Comparison of ENCODE assay signal across 9 cellular contexts in the genomic region with DNA sequence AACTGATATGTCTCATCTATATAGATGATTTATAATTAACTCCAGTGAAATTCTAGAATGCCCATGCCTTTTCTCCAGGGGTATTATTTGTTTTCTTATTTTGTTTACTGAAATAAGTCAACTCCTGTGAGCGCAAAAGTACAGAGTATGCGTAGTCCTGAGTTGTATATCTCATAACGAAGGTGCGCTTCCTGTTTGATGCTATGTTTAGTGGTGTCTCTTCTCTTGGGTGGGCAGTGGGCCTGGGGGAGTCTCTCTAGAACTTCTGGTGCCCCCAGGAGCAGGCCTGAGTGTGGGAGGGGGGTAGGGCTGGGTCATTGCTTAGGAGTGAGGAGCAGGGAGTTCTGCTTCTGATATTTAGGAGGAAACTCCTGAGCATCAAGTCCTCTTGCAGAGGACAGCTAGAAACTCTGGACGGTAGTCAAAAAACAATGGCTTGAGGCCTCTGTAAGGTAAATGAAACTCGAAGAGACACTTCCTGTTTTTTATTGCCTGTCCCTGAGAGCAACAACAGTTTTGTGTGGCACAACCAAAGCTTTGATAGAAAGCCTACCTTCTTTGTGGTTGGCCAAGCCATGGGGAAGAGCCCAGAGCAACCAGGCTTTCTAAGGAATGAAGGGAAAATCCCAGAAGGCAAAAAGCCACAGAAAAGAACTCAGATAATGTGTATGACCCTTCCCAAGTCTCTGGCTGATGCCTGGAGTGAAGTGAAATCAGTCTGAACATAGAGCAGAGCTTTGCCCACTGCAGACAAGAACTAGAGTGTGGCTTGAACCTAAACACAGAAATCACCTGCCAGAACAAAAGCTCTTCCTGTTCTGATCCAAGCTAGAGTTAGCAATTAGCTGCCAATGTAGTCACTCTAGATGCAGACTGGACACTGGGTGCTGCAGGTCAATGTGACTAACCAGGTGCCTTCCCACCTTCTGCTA. TPM values are rescaled to one million over a fixed set of nuclear protein-coding genes. Genes with fewer than 3 reads are reported as not detected.
A peak's percentile ranks its signal among the peaks of the same experiment; 100 is the strongest.
DNase-seq lines count a peak whose midpoint lies in the region; ATAC-seq and TF ChIP-seq lines count a peak whose summit lies in the region.
"Had no signal": no experiment of that assay in that cellular context is flagged by ENCODE, and none has a peak within 500 bp of the region (broad histone marks: within the 10 kb centered on the region; RNA-seq: fewer than 3 reads in every experiment).

No MANE protein-coding gene starts in this region.

- H3K4me3 ChIP-seq in GM12865 (ENCODE audit: low read depth, low read length): no peak overlapping the region
- H3K4me3 ChIP-seq in ascending aorta: no peak overlapping the region
- H3K4me3 ChIP-seq in MG63: no peak overlapping the region
- H3K4me3 ChIP-seq: dorsolateral prefrontal cortex had no signal

- H3K27me3 Mint-ChIP-seq in activated naive CD8-positive, alpha-beta T cell treated with anti-CD3 and anti-CD28 coated beads, Interleukin-2, amount 50 U/mL, for 24 hours: no peaks in the 10 kb centered on the region

- ATAC-seq in HG03571 (IDR thresholded peaks at IDR 0.05; ENCODE audit: unreplicated experiment): peak; percentile 47
- ATAC-seq in activated naive CD8-positive, alpha-beta T cell treated with anti-CD3 and anti-CD28 coated beads, Interleukin-2, amount 50 U/mL, for 24 hours: no peak

- no peaks in the 10 kb centered on the region for H3K36me3 ChIP-seq in ascending aorta
- no peaks in the 10 kb centered on the region for H3K36me3 ChIP-seq in MG63

- DNase-seq in GM12865 (ENCODE audit: low read depth) (peak; percentile 72), GM20000 (ENCODE audit: low spot score) (peak; percentile 61), ascending aorta (ENCODE audit: low spot score in 2 of 2) (no peak), GOT3 (lab: John Stamatoyannopoulos, UW) (no peak), DMS114 treated with DMSO at 0.1 percent for 48 hours (lab: John Stamatoyannopoulos, UW; ENCODE audit: unreplicated experiment) (no peak), MG63 (no peak)
- no peak for DNase-seq in activated naive CD8-positive, alpha-beta T cell treated with anti-CD3 and anti-CD28 coated beads, Interleukin-2, amount 50 U/mL, for 24 hours
- DNase-seq: dorsolateral prefrontal cortex had no signal

- H3K27me3 ChIP-seq in ascending aorta (no peaks in the 10 kb centered on the region), MG63 (no peaks in the 10 kb centered on the region)
- H3K27me3 ChIP-seq: dorsolateral prefrontal cortex had no signal

- peaks cover 5% of the 10 kb centered on the region for H3K9me3 Mint-ChIP-seq in activated naive CD8-positive, alpha-beta T cell treated with anti-CD3 and anti-CD28 coated beads, Interleukin-2, amount 50 U/mL, for 24 hours

- peaks cover 19% of the 10 kb centered on the region for H3K36me3 Mint-ChIP-seq in activated naive CD8-positive, alpha-beta T cell treated with anti-CD3 and anti-CD28 coated beads, Interleukin-2, amount 50 U/mL, for 24 hours (ENCODE audit: low read depth)

- no peak for TF ChIP-seq CTCF in GM12865 (IDR thresholded peaks at IDR 0.05; ENCODE audit: insufficient read depth, low read depth, low read length, missing control alignments)
- TF ChIP-seq CTCF in GM20000 (IDR thresholded peaks at IDR 0.05; ENCODE audit: extremely low read depth, missing control alignments): no peak
- no peak for TF ChIP-seq CTCF in ascending aorta (IDR thresholded peaks at IDR 0.05)

- H3K4me1 Mint-ChIP-seq in activated naive CD8-positive, alpha-beta T cell treated with anti-CD3 and anti-CD28 coated beads, Interleukin-2, amount 50 U/mL, for 24 hours: peaks cover 52% of the 10 kb centered on the region

- H3K9me3 ChIP-seq in ascending aorta (peaks cover 0 to 6% of the 10 kb centered on the region in 2 donors), MG63 (peaks cover 2% of the 10 kb centered on the region; the same call in 1 of the 2 replicates)

- peak overlapping the region; percentile 90 for H3K27ac Mint-ChIP-seq in activated naive CD8-positive, alpha-beta T cell treated with anti-CD3 and anti-CD28 coated beads, Interleukin-2, amount 50 U/mL, for 24 hours

- no peak overlapping the region for H3K27ac ChIP-seq in ascending aorta
- H3K27ac ChIP-seq: dorsolateral prefrontal cortex had no signal

- intact Hi-C loops in ascending aorta (cut with DNase I): no loop called here

- no peaks in the 10 kb centered on the region for H3K4me1 ChIP-seq in ascending aorta

- H3K4me3 Mint-ChIP-seq in activated naive CD8-positive, alpha-beta T cell treated with anti-CD3 and anti-CD28 coated beads, Interleukin-2, amount 50 U/mL, for 24 hours: peak overlapping the region; percentile 58

RNA-seq across cellular contexts. Expression of a gene that starts 8.5 kb away (rescaled TPM):
- 4.0 TPM for total RNA-seq in ascending aorta
- total RNA-seq in MG63 (2014; rRNA removed; shearing (Covaris generic); ENCODE audit: low replicate concordance): 3.8 and 4.7 TPM in 2 replicates

Comparison
In these comparisons a context has a peak if more than half of its experiments do, and no peak if none do; other contexts are left out.
1. DNase-seq: peak in GM12865 (single experiment) and GM20000 (single experiment); none in activated naive CD8-positive, alpha-beta T cell treated with anti-CD3 and anti-CD28 coated beads, Interleukin-2, amount 50 U/mL, for 24 hours (single experiment), ascending aorta (0 of 2), GOT3 (single experiment), DMS114 treated with DMSO at 0.1 percent for 48 hours (single experiment) and MG63 (single experiment).